In genomic region chr3:183291511-183292031, GRCh38 we compare ENCODE assay signal across 16 cellular contexts. TPM values are rescaled to one million over a fixed set of nuclear protein-coding genes. Genes with fewer than 3 reads are reported as not detected.
DNase-seq lines count a peak whose midpoint lies in the region; ATAC-seq and TF ChIP-seq lines count a peak whose summit lies in the region.
"Had no signal": no experiment of that assay in that cellular context is flagged by ENCODE, and none has a peak within 500 bp of the region (broad histone marks: within the 10 kb centered on the region; RNA-seq: fewer than 3 reads in every experiment).

No MANE protein-coding gene starts in this region.

- DNase-seq in GM23248: peak; percentile 21
- peak; percentile 81 for DNase-seq in PC-3
- peak; percentile 36 for DNase-seq in dermis blood vessel endothelial cell
- no peak for DNase-seq in mesothelial cell of epicardium (ENCODE audit: low spot score in 2 of 2, unreplicated experiment in 2 of 2)
- DNase-seq in heart left ventricle: no peak
- no peak for DNase-seq in SK-N-DZ (ENCODE audit: low spot score)
- no peak for DNase-seq in activated CD8-positive, alpha-beta memory T cell treated with anti-CD3 and anti-CD28 coated beads, Interleukin-2, amount 50 U/mL, for 4 hours
- DNase-seq: activated T-cell treated with anti-CD3 and anti-CD28 coated beads, Interleukin-2, amount 50 U/mL, for 48 hours; amniotic stem cell; NCI-H1048; NCI-H748 treated with DMSO at 0.1 percent for 48 hours; stimulated activated naive CD8-positive, alpha-beta T cell treated with anti-CD3 and anti-CD28 coated beads, Interleukin-15, amount 100 ng/mL, for 72 hours had no signal

- peaks cover 22% of the 10 kb centered on the region for H3K36me3 Mint-ChIP-seq in mesothelial cell of epicardium

- H3K4me1 Mint-ChIP-seq in mesothelial cell of epicardium: peaks cover 13% of the 10 kb centered on the region

- in situ Hi-C loops in GM23248 (cut with MboI): no loop called here

- no peak overlapping the region for H2AFZ ChIP-seq in GM23248
- no peak overlapping the region for H2AFZ ChIP-seq in PC-3 (ENCODE audit: low read length)

- POLR2A ChIA-PET in PC-3 (lab: Charles Lee; ENCODE audit: unreplicated experiment): interaction anchor here (0.5 to 1.0 kb wide), 4 partner anchors 13 to 1575 kb away, joined by 3 to 12 read pairs (median 5); no protein-coding TSS in a partner anchor

- H3K4me2 ChIP-seq in GM23248 (ENCODE audit: unreplicated experiment): no peak overlapping the region
- H3K4me2 ChIP-seq in PC-3 (ENCODE audit: low read length): peak overlapping the region; percentile 52
- H3K4me2 ChIP-seq: BLaER1 had no signal

- H3K27me3 ChIP-seq in GM23248 (replicated peaks; ENCODE audit: insufficient read depth) (no peaks in the 10 kb centered on the region), PC-3 (ENCODE audit: low read length) (no peaks in the 10 kb centered on the region), heart left ventricle (no peaks in the 10 kb centered on the region)
- H3K27me3 ChIP-seq: BLaER1 had no signal

- H3K9ac ChIP-seq in GM23248 (no peak overlapping the region), PC-3 (ENCODE audit: low read length) (peak overlapping the region; percentile 49)
- H3K9ac ChIP-seq: BLaER1 had no signal

- H3K4me3 ChIP-seq in GM23248 (no peak overlapping the region), PC-3 (ENCODE audit: low read length) (no peak overlapping the region), heart left ventricle (no peak overlapping the region)
- H3K4me3 ChIP-seq: BLaER1, SK-N-MC had no signal

- CTCF ChIA-PET in PC-3 (lab: Charles Lee): interaction anchor here (0.7 to 1.0 kb wide), 2 partner anchors 91 to 107 kb away, joined by 3 to 4 read pairs; no protein-coding TSS in a partner anchor

- no peaks in the 10 kb centered on the region for H3K9me2 ChIP-seq in GM23248 (ENCODE audit: insufficient read depth)
- no peaks in the 10 kb centered on the region for H3K9me2 ChIP-seq in PC-3 (replicated peaks; ENCODE audit: low read length)

- peak overlapping the region; percentile 23 for H3K27ac Mint-ChIP-seq in mesothelial cell of epicardium
- H3K27ac Mint-ChIP-seq: stimulated activated naive CD8-positive, alpha-beta T cell treated with anti-CD3 and anti-CD28 coated beads, Interleukin-15, amount 100 ng/mL, for 72 hours had no signal

- H3K4me1 ChIP-seq in GM23248 (ENCODE audit: insufficient read depth) (peaks cover 18% of the 10 kb centered on the region), PC-3 (ENCODE audit: insufficient read depth, low read length) (peaks cover 55% of the 10 kb centered on the region), heart left ventricle (peaks cover 0 to 29% (median 0%) of the 10 kb centered on the region in 12 donors)
- H3K4me1 ChIP-seq: BLaER1 had no signal

- WGBS in GM23248 (ENCODE audit: low coverage in 1 of 2, low lambda C conversion rate in 2 of 2, missing lambda C conversion rate in 2 of 2), 2 experiments: 63 to 67% methylated on average over 3 of the region's 3 CpGs
- 71 to 80% (median 76%) methylated on average over 3 of the region's 3 CpGs for WGBS in heart left ventricle, 4 donors

- H3K36me3 ChIP-seq in GM23248 (ENCODE audit: low read depth): no peaks in the 10 kb centered on the region
- peaks cover 3% of the 10 kb centered on the region; the same call in 1 of the 2 replicates for H3K36me3 ChIP-seq in PC-3 (ENCODE audit: low read depth, low read length)
- H3K36me3 ChIP-seq in heart left ventricle: no peaks in the 10 kb centered on the region

- H3K4me3 Mint-ChIP-seq in mesothelial cell of epicardium: no peak overlapping the region
- H3K4me3 Mint-ChIP-seq: stimulated activated naive CD8-positive, alpha-beta T cell treated with anti-CD3 and anti-CD28 coated beads, Interleukin-15, amount 100 ng/mL, for 72 hours had no signal

- intact Hi-C loops in PC-3 (cut with micrococcal nuclease): loop anchor here (1.0 to 2.0 kb wide), 2 partner anchors 27 to 39 kb away; no protein-coding TSS in a partner anchor
- intact Hi-C loops in heart left ventricle (cut with DNase I): no loop called here

- no peak for TF ChIP-seq POLR2A in heart left ventricle (IDR thresholded peaks at IDR 0.05)

- H4K20me1 ChIP-seq in GM23248 (ENCODE audit: insufficient read depth): no peaks in the 10 kb centered on the region
- no peaks in the 10 kb centered on the region for H4K20me1 ChIP-seq in PC-3 (ENCODE audit: low read length)
- H4K20me1 ChIP-seq: BLaER1 had no signal

- ATAC-seq in PC-3: peak; percentile 66
- no peak for ATAC-seq in heart left ventricle
- no peak for ATAC-seq in GM21825 (IDR thresholded peaks at IDR 0.05; ENCODE audit: unreplicated experiment)
- ATAC-seq: activated CD4-positive, CD25-positive, alpha-beta regulatory T cell treated with anti-CD3 and anti-CD28 coated beads, Interleukin-2, amount 50 U/mL, for 24 hours; stimulated activated naive CD8-positive, alpha-beta T cell treated with anti-CD3 and anti-CD28 coated beads, Interleukin-15, amount 100 ng/mL, for 72 hours had no signal

- BruUV-seq in PC-3 (replicated peaks; lab: Mats Ljungman, UMichigan): no TSS peak

- H3K79me2 ChIP-seq in GM23248 (ENCODE audit: insufficient read depth) (no peaks in the 10 kb centered on the region), PC-3 (ENCODE audit: low read length) (peaks cover 3% of the 10 kb centered on the region; the same call in 1 of the 2 replicates)

- H3K27ac ChIP-seq in GM23248 (no peak overlapping the region), PC-3 (ENCODE audit: low read length) (peak overlapping the region; percentile 88), heart left ventricle (no peak overlapping the region)
- H3K27ac ChIP-seq: BLaER1, SK-N-MC had no signal

- TF ChIP-seq CTCF in PC-3 (conservative IDR thresholded peaks at IDR 0.05; ENCODE audit: low read depth, low read length) (no peak), mesothelial cell of epicardium (IDR thresholded peaks at IDR 0.05; ENCODE audit: unreplicated experiment) (no peak), heart left ventricle (IDR thresholded peaks at IDR 0.05) (no peak)

- H3K9me3 ChIP-seq in GM23248 (ENCODE audit: low read depth): no peaks in the 10 kb centered on the region
- H3K9me3 ChIP-seq in PC-3 (ENCODE audit: low read length): no peaks in the 10 kb centered on the region
- H3K9me3 ChIP-seq in heart left ventricle: no peaks in the 10 kb centered on the region

- H3K9me3 Mint-ChIP-seq in mesothelial cell of epicardium: peaks cover 15% of the 10 kb centered on the region
- H3K9me3 Mint-ChIP-seq: stimulated activated naive CD8-positive, alpha-beta T cell treated with anti-CD3 and anti-CD28 coated beads, Interleukin-15, amount 100 ng/mL, for 72 hours had no signal

- peaks cover 9% of the 10 kb centered on the region for H3F3A ChIP-seq in GM23248 (ENCODE audit: insufficient read depth)
- H3F3A ChIP-seq in PC-3 (ENCODE audit: low read length, unreplicated experiment): no peaks in the 10 kb centered on the region

- no peaks in the 10 kb centered on the region for H3K27me3 Mint-ChIP-seq in mesothelial cell of epicardium (ENCODE audit: low read depth)
- H3K27me3 Mint-ChIP-seq: stimulated activated naive CD8-positive, alpha-beta T cell treated with anti-CD3 and anti-CD28 coated beads, Interleukin-15, amount 100 ng/mL, for 72 hours had no signal

RNA-seq across cellular contexts. Expression of gene B3GNT5, which starts 38.5 kb away (rescaled TPM):
- total RNA-seq in GM23248 (2014; rRNA removed; shearing (Covaris generic)): 1.3 and 2.7 TPM in 2 replicates
- polyA plus RNA-seq in GM23248 (2016; fragmentation: Nextera tagmentation; extraction: Ambion mirVana) (1.8 TPM in 2 replicates), heart left ventricle (1 to 10 TPM; 1.1 to 3.0 TPM)
- total RNA-seq in PC-3 (2014; rRNA removed) (22.9 and 29.2 TPM in 2 replicates), dermis blood vessel endothelial cell (31.0 and 40.3 TPM in 2 replicates), mesothelial cell of epicardium (28.8 to 29.1 TPM (median 29.1 TPM) in 3 replicates), heart left ventricle (10 to 100 TPM in 1 of 9 donors, 1 to 10 TPM in 7, under 1 TPM in 1; 0.87 to 12.3 (median 3.6) TPM)
- 11.9 and 12.0 TPM in 2 replicates for polyA plus RNA-seq in SK-N-DZ (2014; cell fraction: cytosol; rRNA removed)
- 7.5 and 8.6 TPM in 2 replicates for polyA plus RNA-seq in SK-N-DZ (2014; cell fraction: nucleus; rRNA removed)

Comparison
In these comparisons a context has a peak if more than half of its experiments do, and no peak if none do; other contexts are left out.
1. DNase-seq: peak in GM23248 (single experiment), PC-3 (single experiment) and dermis blood vessel endothelial cell (single experiment); none in mesothelial cell of epicardium (0 of 2), heart left ventricle (0 of 5), SK-N-DZ (single experiment) and activated CD8-positive, alpha-beta memory T cell treated with anti-CD3 and anti-CD28 coated beads, Interleukin-2, amount 50 U/mL, for 4 hours (single experiment).